8 cellular contexts compared by ENCODE assay signal in the genomic region with DNA sequence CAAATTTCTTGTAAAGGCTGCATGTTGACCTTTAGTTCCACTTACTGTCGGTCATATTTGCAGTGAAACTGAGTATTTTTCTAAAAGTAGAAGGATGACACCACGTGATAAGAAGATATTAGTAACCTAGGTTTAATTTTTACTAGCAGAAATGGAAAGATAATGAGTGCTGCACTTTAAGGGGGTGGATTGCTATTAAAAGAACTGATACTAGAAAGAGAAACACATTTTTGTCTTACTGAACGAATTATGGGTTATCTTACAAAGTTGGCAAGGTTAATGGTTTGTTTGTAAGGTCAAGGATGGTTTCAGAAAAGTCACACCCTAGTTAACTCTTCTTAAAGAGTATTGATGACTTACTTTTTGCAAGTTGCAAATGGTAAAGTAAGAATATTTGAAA. TPM values are rescaled to one million over a fixed set of nuclear protein-coding genes. Genes with fewer than 3 reads are reported as not detected.
DNase-seq lines count a peak whose midpoint lies in the region; ATAC-seq and TF ChIP-seq lines count a peak whose summit lies in the region.

No MANE protein-coding gene starts in this region.

- ATAC-seq in GM18498 (IDR thresholded peaks at IDR 0.05; ENCODE audit: unreplicated experiment) (peak; percentile 28), GM21367 (IDR thresholded peaks at IDR 0.05; ENCODE audit: unreplicated experiment) (peak; percentile 24), HG03442 (IDR thresholded peaks at IDR 0.05; ENCODE audit: unreplicated experiment) (peak; percentile 35), mucosa of descending colon (no peak)

- peak overlapping the region; percentile 10 for H3K27ac ChIP-seq in hepatocyte

- no peak overlapping the region for H2AFZ ChIP-seq in hepatocyte

- no peak overlapping the region for H3K4me3 ChIP-seq in hepatocyte
- no peak overlapping the region for H3K4me3 ChIP-seq in mucosa of descending colon

- H3K9me3 ChIP-seq in hepatocyte (ENCODE audit: low read depth) (no peaks in the 10 kb centered on the region), mucosa of descending colon (no peaks in the 10 kb centered on the region)

- peaks cover 60% of the 10 kb centered on the region for H3K79me2 ChIP-seq in hepatocyte

- no peak for DNase-seq in hepatocyte (ENCODE audit: low spot score)
- DNase-seq in mucosa of descending colon, result no peak
- no peak for DNase-seq in RKO (ENCODE audit: low spot score)
- DNase-seq in DMS79 (lab: John Stamatoyannopoulos, UW), result no peak
- DNase-seq in A172 (ENCODE audit: low spot score), result no peak

- H3K4me2 ChIP-seq in hepatocyte, result peak overlapping the region; percentile 86

- intact Hi-C loops in mucosa of descending colon (cut with DNase I, micrococcal nuclease), result no loop called here

- H3K9me2 ChIP-seq in hepatocyte (replicated peaks; ENCODE audit: insufficient read depth), result no peaks in the 10 kb centered on the region

- no peaks in the 10 kb centered on the region for H3K27me3 ChIP-seq in hepatocyte

- H3K4me1 ChIP-seq in hepatocyte (ENCODE audit: insufficient read depth), result peaks cover 17% of the 10 kb centered on the region
- peaks cover 9% of the 10 kb centered on the region for H3K4me1 ChIP-seq in mucosa of descending colon (ENCODE audit: low read depth)

- no peaks in the 10 kb centered on the region for H3K36me3 ChIP-seq in hepatocyte (replicated peaks; ENCODE audit: insufficient read depth, low read depth)
- no peaks in the 10 kb centered on the region for H3K36me3 ChIP-seq in mucosa of descending colon (ENCODE audit: low read depth)

- TF ChIP-seq CTCF in hepatocyte (IDR thresholded peaks at IDR 0.05; ENCODE audit: poor library complexity), result no peak
- TF ChIP-seq CTCF in mucosa of descending colon (IDR thresholded peaks at IDR 0.05), result no peak

- peaks cover 22% of the 10 kb centered on the region for H4K20me1 ChIP-seq in hepatocyte (ENCODE audit: insufficient read depth, poor library complexity, severe bottlenecking)

- WGBS in hepatocyte (ENCODE audit: low lambda C conversion rate, missing lambda C conversion rate), result 48% methylated on average over 3 of the region's 3 CpGs

RNA-seq across cellular contexts. Expression of a gene that starts 2.4 kb away (rescaled TPM):
- total RNA-seq in hepatocyte (25.5 and 26.4 TPM in 2 replicates), mucosa of descending colon (10 to 100 TPM; 30.3 to 72.5 (median 67.9) TPM)
- 16.0 and 16.5 TPM in 2 replicates for polyA plus RNA-seq in hepatocyte
- 17.2 and 25.4 TPM in 2 replicates for total RNA-seq in A172 (2014; rRNA removed; shearing (Covaris generic))
